ENCODE assay signal across 8 cellular contexts in genomic region chr19:2983351-2984195, GRCh38. TPM values are rescaled to one million over a fixed set of nuclear protein-coding genes. Genes with fewer than 3 reads are reported as not detected.
DNase-seq lines count a peak whose midpoint lies in the region; ATAC-seq and TF ChIP-seq lines count a peak whose summit lies in the region.

No MANE protein-coding gene starts in this region.

- no peak overlapping the region for H3K27ac Mint-ChIP-seq in nephron progenitor cell
- H3K27ac Mint-ChIP-seq in natural killer cell: no peak overlapping the region

- H3K36me3 ChIP-seq in Peyer's patch: no peaks in the 10 kb centered on the region

- DNase-seq in HT-29 (ENCODE audit: low spot score) (peak; percentile 40), Peyer's patch (peak in 1 of 3 donors; percentile 52), fibroblast of pulmonary artery (ENCODE audit: low read depth) (peak; percentile 77), nephron progenitor cell (no peak), natural killer cell (no peak), GF-D8 (lab: John Stamatoyannopoulos, UW) (no peak), SIG-M5 treated with dmso at 0.1 percent for 504 hours (lab: John Stamatoyannopoulos, UW; ENCODE audit: unreplicated experiment) (no peak)

- H3K9me3 Mint-ChIP-seq in nephron progenitor cell (no peaks in the 10 kb centered on the region), natural killer cell (no peaks in the 10 kb centered on the region)

- H3K27me3 Mint-ChIP-seq in nephron progenitor cell (ENCODE audit: low read depth, poor library complexity) (peaks cover 100% of the 10 kb centered on the region), natural killer cell (ENCODE audit: low read depth in 2 of 2) (peaks cover 8 to 20% of the 10 kb centered on the region in 2 donors)

- TF ChIP-seq CTCF in Peyer's patch (IDR thresholded peaks at IDR 0.05) (no peak), fibroblast of pulmonary artery (IDR thresholded peaks at IDR 0.05; ENCODE audit: low read length, missing control alignments) (no peak), nephron progenitor cell (IDR thresholded peaks at IDR 0.05) (no peak), natural killer cell (IDR thresholded peaks at IDR 0.05) (no peak)

- ATAC-seq in natural killer cell: no peak
- ATAC-seq in GM21515 (IDR thresholded peaks at IDR 0.05; ENCODE audit: unreplicated experiment): no peak

- H3K36me3 Mint-ChIP-seq in nephron progenitor cell (ENCODE audit: low read depth): no peaks in the 10 kb centered on the region
- no peaks in the 10 kb centered on the region for H3K36me3 Mint-ChIP-seq in natural killer cell

- H3K4me1 ChIP-seq in Peyer's patch: peaks cover 0 to 20% (median 0%) of the 10 kb centered on the region in 4 donors

- peaks cover 37% of the 10 kb centered on the region for H3K4me1 Mint-ChIP-seq in nephron progenitor cell
- peaks cover 0 to 5% of the 10 kb centered on the region in 2 donors for H3K4me1 Mint-ChIP-seq in natural killer cell

- peak overlapping the region; percentile 54 to 86 (median 67) for H3K27ac ChIP-seq in Peyer's patch

- TF ChIP-seq POLR2A in Peyer's patch (IDR thresholded peaks at IDR 0.05): no peak

- peak overlapping the region; percentile 6 to 34 (median 18) for H3K4me3 ChIP-seq in Peyer's patch
- H3K4me3 ChIP-seq in fibroblast of pulmonary artery (replicated peaks; ENCODE audit: low read depth, low read length): peak overlapping the region; percentile 38

- intact Hi-C loops in natural killer cell (cut with micrococcal nuclease): no loop called here

- no peaks in the 10 kb centered on the region for H3K27me3 ChIP-seq in Peyer's patch

- peak overlapping the region; percentile 42 for H3K4me3 Mint-ChIP-seq in nephron progenitor cell
- no peak overlapping the region for H3K4me3 Mint-ChIP-seq in natural killer cell

- no peaks in the 10 kb centered on the region for H3K9me3 ChIP-seq in Peyer's patch

RNA-seq across cellular contexts. Expression of gene TLE6, which starts 6.2 kb away (rescaled TPM):
- 0.48 TPM in 1 of 2 replicates, not detected in the other for total RNA-seq in HT-29 (2014; rRNA removed; shearing (Covaris generic))
- total RNA-seq in Peyer's patch: 1 to 10 TPM in 2 of 4 donors, not detected in 2; 1.9 to 2.5 TPM
- total RNA-seq in natural killer cell: 1 to 10 TPM in 1 of 3 donors, under 1 TPM in 1, not detected in 1; 0.49 to 2.2 TPM

RNA-seq across cellular contexts. Expression of gene ZNF77, which starts 38.8 kb away (rescaled TPM):
- 0.86 and 1.7 TPM in 2 replicates for total RNA-seq in HT-29 (2014; rRNA removed; shearing (Covaris generic))
- total RNA-seq in Peyer's patch (1 to 10 TPM; 3.7 to 7.5 (median 5.6) TPM), natural killer cell (1 to 10 TPM; 6.0 to 9.2 (median 6.8) TPM)

RNA-seq across cellular contexts. Expression of gene TLE2, which starts 45.5 kb away (rescaled TPM):
- total RNA-seq in HT-29 (2014; rRNA removed; shearing (Covaris generic)): 0.08 and 1.1 TPM in 2 replicates
- total RNA-seq in Peyer's patch: 10 to 100 TPM in 3 of 4 donors, 1 to 10 TPM in 1; 4.6 to 45.2 (median 29.2) TPM
- 1 to 10 TPM; 6.1 to 8.8 (median 8.2) TPM for total RNA-seq in natural killer cell

Comparison
In these comparisons a context has a peak if more than half of its experiments do, and no peak if none do; other contexts are left out.
1. DNase-seq: peak in HT-29 (single experiment) and fibroblast of pulmonary artery (single experiment); none in nephron progenitor cell (single experiment), natural killer cell (single experiment), GF-D8 (single experiment) and SIG-M5 treated with dmso at 0.1 percent for 504 hours (single experiment).